Comparison of ENCODE assay signal across 27 cellular contexts in genomic region chr17:59954856-59955255, GRCh38.
"Had no signal": no experiment of that assay in that cellular context is flagged by ENCODE, and none has a peak within 500 bp of the region (broad histone marks: within the 10 kb centered on the region; RNA-seq: fewer than 3 reads in every experiment).

No MANE protein-coding gene starts in this region.

- H3K4me1 ChIP-seq: esophagus muscularis mucosa, foreskin keratinocyte, gastroesophageal sphincter, sigmoid colon, testis, tibial artery had no signal

- FAIRE-seq: endothelial cell of umbilical vein, kidney had no signal

- H3K4me2 ChIP-seq: hepatocyte had no signal

- H3K9me3 Mint-ChIP-seq: memory B cell; natural killer cell; stimulated activated memory B cell treated with anti-CD40 and anti-IgM and Interleukin-4, amounts not matched to agents 10 μg/mL and 1 μg/mL and 100 μg/mL, for 72 hours; type B pancreatic cell had no signal

- DNase-seq: dermis blood vessel endothelial cell; effector memory CD4-positive, alpha-beta T cell; foreskin keratinocyte; heart left ventricle; kidney; natural killer cell; occipital lobe; ovary; posterior cingulate gyrus; psoas muscle; right cardiac atrium; sigmoid colon; stimulated activated CD4-positive, alpha-beta T cell treated with anti-CD3 and anti-CD28 coated beads, Interleukin-2, amount 100 ng/mL, for 24 hours; stimulated activated CD4-positive, alpha-beta T cell treated with anti-CD3 and anti-CD28 coated beads, Interleukin-4, amount 100 ng/mL, for 24 hours; stimulated activated naive CD8-positive, alpha-beta T cell treated with anti-CD3 and anti-CD28 coated beads, Interleukin-15, Interleukin-2, amounts not matched to agents 100 U/mL and 50 U/mL, for 24 hours; substantia nigra; testis; tibial artery had no signal

- H2AFZ ChIP-seq: hepatocyte had no signal

- H3K27me3 ChIP-seq: esophagus muscularis mucosa, foreskin keratinocyte, gastroesophageal sphincter, heart left ventricle, hepatocyte, ovary, sigmoid colon, testis, tibial artery had no signal

- H3K27ac ChIP-seq: esophagus muscularis mucosa, foreskin keratinocyte, gastroesophageal sphincter, heart left ventricle, hepatocyte, ovary, psoas muscle, sigmoid colon, testis, tibial artery had no signal

- H3K79me2 ChIP-seq: hepatocyte had no signal

- H3K4me3 Mint-ChIP-seq: memory B cell; natural killer cell; stimulated activated memory B cell treated with anti-CD40 and anti-IgM and Interleukin-4, amounts not matched to agents 10 μg/mL and 1 μg/mL and 100 μg/mL, for 72 hours; type B pancreatic cell had no signal

- H3K36me3 ChIP-seq: ovary had no signal

- H3K9me3 ChIP-seq: esophagus muscularis mucosa, gastroesophageal sphincter, heart left ventricle, ovary, psoas muscle, sigmoid colon, testis, tibial artery had no signal

- H3K4me3 ChIP-seq: esophagus muscularis mucosa, gastroesophageal sphincter, heart left ventricle, hepatocyte, lung, ovary, psoas muscle, sigmoid colon, testis, tibial artery had no signal

- ATAC-seq: foreskin keratinocyte; gastroesophageal sphincter; heart left ventricle; left lobe of liver; natural killer cell; psoas muscle; right cardiac atrium; stimulated activated memory B cell treated with anti-CD40 and anti-IgM and Interleukin-4, amounts not matched to agents 10 μg/mL and 1 μg/mL and 100 μg/mL, for 72 hours; stimulated activated naive CD8-positive, alpha-beta T cell treated with anti-CD3 and anti-CD28 coated beads, Interleukin-15, Interleukin-2, amounts not matched to agents 100 U/mL and 50 U/mL, for 24 hours had no signal

- H3K27ac Mint-ChIP-seq: memory B cell; stimulated activated memory B cell treated with anti-CD40 and anti-IgM and Interleukin-4, amounts not matched to agents 10 μg/mL and 1 μg/mL and 100 μg/mL, for 72 hours; type B pancreatic cell had no signal

- H3K27me3 Mint-ChIP-seq: memory B cell; stimulated activated memory B cell treated with anti-CD40 and anti-IgM and Interleukin-4, amounts not matched to agents 10 μg/mL and 1 μg/mL and 100 μg/mL, for 72 hours; type B pancreatic cell had no signal
